Comparison of ENCODE assay signal across 19 cellular contexts in genomic region chr3:53837331-53837730, GRCh38. TPM values are rescaled to one million over a fixed set of nuclear protein-coding genes. Genes with fewer than 3 reads are reported as not detected.
DNase-seq lines count a peak whose midpoint lies in the region; ATAC-seq lines count a peak whose summit lies in the region.
"Had no signal": no experiment of that assay in that cellular context is flagged by ENCODE, and none has a peak within 500 bp of the region (broad histone marks: within the 10 kb centered on the region; RNA-seq: fewer than 3 reads in every experiment).

No MANE protein-coding gene starts in this region.

- peak; percentile 42 for DNase-seq in activated CD8-positive, alpha-beta memory T cell treated with anti-CD3 and anti-CD28 coated beads, Interleukin-2, amount 50 U/mL, for 48 hours
- DNase-seq in activated CD8-positive, alpha-beta memory T cell treated with anti-CD3 and anti-CD28 coated beads for 24 hours: no peak
- peak; percentile 14 for DNase-seq in CD1c-positive myeloid dendritic cell (ENCODE audit: extremely low spot score)
- DNase-seq in activated CD4-positive, alpha-beta memory T cell treated with anti-CD3 and anti-CD28 coated beads, Interleukin-2, amount 10 ng/mL, durations not matched to agents 7 days and 5 days: peak; percentile 25
- DNase-seq in naive thymus-derived CD4-positive, alpha-beta T cell: no peak
- DNase-seq in activated effector memory CD4-positive, alpha-beta T cell treated with anti-CD3 and anti-CD28 coated beads, Interleukin-2, amount 50 U/mL, for 16 hours: no peak
- no peak for DNase-seq in germinal center (ENCODE audit: low spot score)
- DNase-seq: DMS79 treated with DMSO at 0.1 percent for 48 hours, HCEC 1CT, KG1, NCI-H1436, NCI-H2029, NCI-H2171 treated with DMSO at 0.1 percent for 48 hours, NCI-H446 treated with DMSO at 0.1 percent for 48 hours, OCI-M1 had no signal

- POLR2A ChIA-PET in activated CD4-positive, alpha-beta memory T cell treated with anti-CD3 and anti-CD28 coated beads, Interleukin-2, amount 10 ng/mL, durations not matched to agents 7 days and 5 days (lab: Charles Lee): interaction anchor here (0.8 kb wide), 1 partner anchor 83 kb away, joined by 3 read pairs; no protein-coding TSS in a partner anchor
- POLR2A ChIA-PET in naive thymus-derived CD4-positive, alpha-beta T cell (lab: Charles Lee): interaction anchor here (0.6 kb wide), 1 partner anchor 581 kb away, joined by 3 read pairs; no protein-coding TSS in a partner anchor

- no peaks in the 10 kb centered on the region for H3K27me3 ChIP-seq in naive thymus-derived CD4-positive, alpha-beta T cell (ENCODE audit: control insufficient read depth in 2 of 2, insufficient read depth in 2 of 2, low read length in 2 of 2)
- H3K27me3 ChIP-seq: BLaER1 treated with 17β-estradiol and CSF1 and Interleukin-3, amounts not matched to agents 10 nM and 100 nM had no signal

- H3K36me3 Mint-ChIP-seq in activated CD4-positive, alpha-beta memory T cell treated with anti-CD3 and anti-CD28 coated beads, Interleukin-2, amount 10 ng/mL, durations not matched to agents 7 days and 5 days (ENCODE audit: low read depth): no peaks in the 10 kb centered on the region
- H3K36me3 Mint-ChIP-seq in naive thymus-derived CD4-positive, alpha-beta T cell: no peaks in the 10 kb centered on the region

- CTCF ChIA-PET in activated CD4-positive, alpha-beta memory T cell treated with anti-CD3 and anti-CD28 coated beads, Interleukin-2, amount 10 ng/mL, durations not matched to agents 7 days and 5 days (lab: Charles Lee): interaction anchor here (0.7 kb wide), 1 partner anchor 46 kb away, joined by 5 read pairs; no protein-coding TSS in a partner anchor
- CTCF ChIA-PET in naive thymus-derived CD4-positive, alpha-beta T cell (lab: Charles Lee): no interaction called here

- H3K27ac ChIP-seq in naive thymus-derived CD4-positive, alpha-beta T cell (ENCODE audit: low read depth, low read length): no peak overlapping the region
- H3K27ac ChIP-seq: A549; BLaER1 treated with 17β-estradiol and CSF1 and Interleukin-3, amounts not matched to agents 10 nM and 100 nM had no signal

- no peak overlapping the region for H3K4me3 ChIP-seq in naive thymus-derived CD4-positive, alpha-beta T cell (ENCODE audit: low read length)
- H3K4me3 ChIP-seq: A549; BLaER1 treated with 17β-estradiol and CSF1 and Interleukin-3, amounts not matched to agents 10 nM and 100 nM had no signal

- H3K27ac Mint-ChIP-seq in activated CD4-positive, alpha-beta memory T cell treated with anti-CD3 and anti-CD28 coated beads, Interleukin-2, amount 10 ng/mL, durations not matched to agents 7 days and 5 days: no peak overlapping the region
- no peak overlapping the region for H3K27ac Mint-ChIP-seq in naive thymus-derived CD4-positive, alpha-beta T cell

- no peak overlapping the region for H3K4me3 Mint-ChIP-seq in activated CD4-positive, alpha-beta memory T cell treated with anti-CD3 and anti-CD28 coated beads, Interleukin-2, amount 10 ng/mL, durations not matched to agents 7 days and 5 days
- H3K4me3 Mint-ChIP-seq in naive thymus-derived CD4-positive, alpha-beta T cell: no peak overlapping the region

- H3K9me3 ChIP-seq in naive thymus-derived CD4-positive, alpha-beta T cell (ENCODE audit: control insufficient read depth in 2 of 3, low read length in 3 of 3): no peaks in the 10 kb centered on the region
- H3K9me3 ChIP-seq: A549; BLaER1 treated with 17β-estradiol and CSF1 and Interleukin-3, amounts not matched to agents 10 nM and 100 nM had no signal

- ATAC-seq in naive thymus-derived CD4-positive, alpha-beta T cell: peak; percentile 28
- ATAC-seq in HG03432 (IDR thresholded peaks at IDR 0.05; ENCODE audit: unreplicated experiment): no peak
- ATAC-seq: A549 had no signal

- H3K27me3 Mint-ChIP-seq in activated CD4-positive, alpha-beta memory T cell treated with anti-CD3 and anti-CD28 coated beads, Interleukin-2, amount 10 ng/mL, durations not matched to agents 7 days and 5 days: peaks cover 6% of the 10 kb centered on the region
- peaks cover 0 to 16% (median 6%) of the 10 kb centered on the region in 5 donors for H3K27me3 Mint-ChIP-seq in naive thymus-derived CD4-positive, alpha-beta T cell

- H3K4me1 ChIP-seq in naive thymus-derived CD4-positive, alpha-beta T cell (ENCODE audit: control insufficient read depth in 2 of 2, insufficient read depth in 2 of 2, low read length in 2 of 2): no peaks in the 10 kb centered on the region

- no peaks in the 10 kb centered on the region for H3K36me3 ChIP-seq in naive thymus-derived CD4-positive, alpha-beta T cell (ENCODE audit: control insufficient read depth in 2 of 3, insufficient read depth in 3 of 3, low read length in 3 of 3)
- H3K36me3 ChIP-seq: BLaER1 treated with 17β-estradiol and CSF1 and Interleukin-3, amounts not matched to agents 10 nM and 100 nM had no signal

- peaks cover 5% of the 10 kb centered on the region for H3K4me1 Mint-ChIP-seq in activated CD4-positive, alpha-beta memory T cell treated with anti-CD3 and anti-CD28 coated beads, Interleukin-2, amount 10 ng/mL, durations not matched to agents 7 days and 5 days
- no peaks in the 10 kb centered on the region for H3K4me1 Mint-ChIP-seq in naive thymus-derived CD4-positive, alpha-beta T cell

- H3K9me3 Mint-ChIP-seq in activated CD4-positive, alpha-beta memory T cell treated with anti-CD3 and anti-CD28 coated beads, Interleukin-2, amount 10 ng/mL, durations not matched to agents 7 days and 5 days: no peaks in the 10 kb centered on the region
- H3K9me3 Mint-ChIP-seq in naive thymus-derived CD4-positive, alpha-beta T cell: no peaks in the 10 kb centered on the region

- intact Hi-C loops in naive thymus-derived CD4-positive, alpha-beta T cell (cut with micrococcal nuclease): no loop called here

RNA-seq across cellular contexts. Expression of gene CHDH, which starts 8.9 kb away (rescaled TPM):
- 1 to 10 TPM; 9.0 to 9.1 TPM for total RNA-seq in activated CD4-positive, alpha-beta memory T cell treated with anti-CD3 and anti-CD28 coated beads, Interleukin-2, amount 10 ng/mL, durations not matched to agents 7 days and 5 days
- 1 to 10 TPM in 1 of 5 experiments, under 1 TPM in 4; 0.05 to 1.3 (median 0.27) TPM for total RNA-seq in naive thymus-derived CD4-positive, alpha-beta T cell
- polyA plus RNA-seq in naive thymus-derived CD4-positive, alpha-beta T cell: not detected
- total RNA-seq: RPMI7951 had no signal

RNA-seq across cellular contexts. Expression of gene IL17RB, which starts 9.0 kb away (rescaled TPM):
- total RNA-seq in activated CD4-positive, alpha-beta memory T cell treated with anti-CD3 and anti-CD28 coated beads, Interleukin-2, amount 10 ng/mL, durations not matched to agents 7 days and 5 days: 10 to 100 TPM; 60.7 to 62.4 TPM
- total RNA-seq in naive thymus-derived CD4-positive, alpha-beta T cell: 1 to 10 TPM in 1 of 5 experiments, under 1 TPM in 1, not detected in 3; 0.71 to 6.0 TPM
- polyA plus RNA-seq in naive thymus-derived CD4-positive, alpha-beta T cell: under 1 TPM; 0.22 to 0.47 TPM
- total RNA-seq: RPMI7951 had no signal

RNA-seq across cellular contexts. Expression of gene ACTR8, which starts 44.6 kb away (rescaled TPM):
- 10 to 100 TPM; 42.9 to 48.0 TPM for total RNA-seq in activated CD4-positive, alpha-beta memory T cell treated with anti-CD3 and anti-CD28 coated beads, Interleukin-2, amount 10 ng/mL, durations not matched to agents 7 days and 5 days
- total RNA-seq in naive thymus-derived CD4-positive, alpha-beta T cell: 10 to 100 TPM; 18.4 to 49.8 (median 41.5) TPM
- 10 to 100 TPM; 17.9 to 19.5 TPM for polyA plus RNA-seq in naive thymus-derived CD4-positive, alpha-beta T cell

RNA-seq across cellular contexts. Expression of gene SELENOK, which starts 54.3 kb away (rescaled TPM):
- 10 to 100 TPM; 79.8 to 80.9 TPM for total RNA-seq in activated CD4-positive, alpha-beta memory T cell treated with anti-CD3 and anti-CD28 coated beads, Interleukin-2, amount 10 ng/mL, durations not matched to agents 7 days and 5 days
- 100 to 1,000 TPM in 1 of 5 experiments, 10 to 100 TPM in 4; 33.6 to 104 (median 45.4) TPM for total RNA-seq in naive thymus-derived CD4-positive, alpha-beta T cell
- 100 to 1,000 TPM; 132 to 142 TPM for polyA plus RNA-seq in naive thymus-derived CD4-positive, alpha-beta T cell

Comparison
In these comparisons a context has a peak if more than half of its experiments do, and no peak if none do; other contexts are left out.
1. DNase-seq: peak in activated CD8-positive, alpha-beta memory T cell treated with anti-CD3 and anti-CD28 coated beads, Interleukin-2, amount 50 U/mL, for 48 hours (single experiment), CD1c-positive myeloid dendritic cell (single experiment) and activated CD4-positive, alpha-beta memory T cell treated with anti-CD3 and anti-CD28 coated beads, Interleukin-2, amount 10 ng/mL, durations not matched to agents 7 days and 5 days (single experiment); none in activated CD8-positive, alpha-beta memory T cell treated with anti-CD3 and anti-CD28 coated beads for 24 hours (single experiment), naive thymus-derived CD4-positive, alpha-beta T cell (0 of 9), activated effector memory CD4-positive, alpha-beta T cell treated with anti-CD3 and anti-CD28 coated beads, Interleukin-2, amount 50 U/mL, for 16 hours (single experiment) and germinal center (single experiment).
2. RNA of gene CHDH, which starts 8.9 kb away (total RNA-seq): 9.0 to 9.1 TPM in activated CD4-positive, alpha-beta memory T cell treated with anti-CD3 and anti-CD28 coated beads, Interleukin-2, amount 10 ng/mL, durations not matched to agents 7 days and 5 days; 0.05 to 1.3 TPM in naive thymus-derived CD4-positive, alpha-beta T cell; every median in the first group is over 4 times any median in the second.
3. RNA of gene IL17RB, which starts 9.0 kb away (total RNA-seq): 60.7 to 62.4 TPM in activated CD4-positive, alpha-beta memory T cell treated with anti-CD3 and anti-CD28 coated beads, Interleukin-2, amount 10 ng/mL, durations not matched to agents 7 days and 5 days; 0.71 to 6.0 TPM in naive thymus-derived CD4-positive, alpha-beta T cell; every median in the first group is over 4 times any median in the second.